In the genomic region with DNA sequence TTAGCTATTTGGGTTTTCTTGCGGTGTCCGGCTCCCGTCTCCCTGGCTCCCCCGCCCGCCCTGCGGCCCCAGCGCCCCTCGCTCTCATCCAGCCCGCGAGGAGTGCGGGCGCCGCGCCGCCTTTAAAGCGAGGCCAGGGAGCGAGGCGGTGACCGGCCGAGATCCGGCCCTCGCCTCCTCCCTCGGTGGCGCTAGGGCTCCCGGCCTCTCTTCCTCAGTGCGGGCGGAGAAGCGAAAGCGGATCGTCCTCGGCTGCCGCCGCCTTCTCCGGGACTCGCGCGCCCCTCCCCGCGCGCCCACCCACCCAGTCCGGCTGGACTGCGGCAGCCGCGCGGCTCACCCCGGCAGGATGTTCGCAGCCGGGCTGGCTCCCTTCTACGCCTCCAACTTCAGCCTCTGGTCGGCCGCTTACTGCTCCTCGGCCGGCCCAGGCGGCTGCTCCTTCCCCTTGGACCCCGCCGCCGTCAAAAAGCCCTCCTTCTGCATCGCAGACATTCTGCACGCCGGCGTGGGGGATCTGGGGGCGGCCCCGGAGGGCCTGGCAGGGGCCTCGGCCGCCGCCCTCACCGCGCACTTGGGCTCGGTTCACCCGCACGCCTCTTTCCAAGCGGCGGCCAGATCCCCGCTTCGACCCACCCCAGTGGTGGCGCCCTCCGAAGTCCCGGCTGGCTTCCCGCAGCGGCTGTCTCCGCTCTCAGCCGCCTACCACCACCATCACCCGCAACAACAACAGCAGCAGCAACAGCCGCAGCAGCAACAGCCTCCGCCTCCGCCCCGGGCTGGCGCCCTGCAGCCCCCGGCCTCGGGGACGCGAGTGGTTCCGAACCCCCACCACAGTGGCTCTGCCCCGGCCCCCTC, we compare ENCODE assay signal across 8 cellular contexts. TPM values are rescaled to one million over a fixed set of nuclear protein-coding genes. Genes with fewer than 3 reads are reported as not detected.
A peak's percentile ranks its signal among the peaks of the same experiment; 100 is the strongest.
DNase-seq lines count a peak whose midpoint lies in the region; ATAC-seq, FAIRE-seq and TF ChIP-seq lines count a peak whose summit lies in the region.

No MANE protein-coding gene starts in this region.

- CTCF ChIA-PET in H1 (lab: Charles Lee; ENCODE audit: partially characterized antibody), result interaction anchor here (0.7 to 2.5 kb wide), 6 partner anchors 15 to 407 kb away, joined by 3 to 10 read pairs (median 3); no protein-coding TSS in a partner anchor

- FAIRE-seq in H1 (lab: Jason Lieb, UNC), result no peak

- 2% methylated on average over 38 of the region's 94 CpGs; no CpG with 5 or more reads in 1 of the 2 experiments for WGBS in H1 (ENCODE audit: extremely low coverage in 1 of 2, insufficient coverage in 1 of 2, insufficient read length in 1 of 2, insufficient replicate concordance in 2 of 2, low coverage in 1 of 2, low lambda C conversion rate in 2 of 2, missing lambda C conversion rate in 1 of 2), 2 experiments
- 1% methylated on average over 69 to 94 of the region's 94 CpGs for WGBS in aorta, 2 donors

- no peak overlapping the region for H3K27ac ChIP-seq in RWPE2 (ENCODE audit: poor library complexity, severe bottlenecking)
- H3K27ac ChIP-seq in H1 (ENCODE audit: low read depth, low read length), result no peak overlapping the region
- peak overlapping the region in 1 of 2 donors; percentile 60 for H3K27ac ChIP-seq in aorta (ENCODE audit: low read depth in 1 of 2, low read length in 2 of 2)

- H3K4ac ChIP-seq in H1 (replicated peaks; ENCODE audit: insufficient read length, low read depth, low read length), result no peak overlapping the region

- DNase-seq in BE2C, result peak; percentile 74
- no peak for DNase-seq in RWPE2 (ENCODE audit: low spot score)
- DNase-seq in H1 (ENCODE audit: low read depth in 1 of 2, low spot score in 2 of 2), result peak in 1 of 2 experiments; percentile 71
- DNase-seq in midbrain (lab: John Stamatoyannopoulos, UW), result peak; percentile 56
- peak; percentile 78 to 87 for DNase-seq in aorta

- H3K9ac ChIP-seq in H1 (replicated peaks in 1 of 4; ENCODE audit: extremely low read depth in 1 of 4, low read depth in 3 of 4, low read length in 3 of 4), result no peak overlapping the region

- H3K79me1 ChIP-seq in H1 (ENCODE audit: low read depth, low read length), result no peaks in the 10 kb centered on the region

- TF ChIP-seq EP300 in H1 (IDR thresholded peaks at IDR 0.05; ENCODE audit: borderline replicate concordance in 1 of 2, low read depth in 2 of 2, low read length in 2 of 2), result no peak

- TF ChIP-seq CTCF in BE2C (IDR thresholded peaks at IDR 0.05; ENCODE audit: low read depth, low read length) (peak; percentile 23), RWPE2 (IDR thresholded peaks at IDR 0.05; ENCODE audit: poor library complexity, severe bottlenecking) (no peak), H1 (IDR thresholded peaks at IDR 0.05; ENCODE audit: control extremely low read depth in 1 of 3, insufficient read depth in 1 of 3, low read depth in 1 of 3, low read length in 3 of 3) (no peak)

- no peak overlapping the region for H3K18ac ChIP-seq in H1 (ENCODE audit: extremely low read depth, low read length)

- intact Hi-C loops in aorta (cut with DNase I), result loop anchor here (5.0 to 10.0 kb wide), 4 partner anchors 72 to 1575 kb away; no protein-coding TSS in a partner anchor

- no peak overlapping the region for H2AK5ac ChIP-seq in H1 (ENCODE audit: low read depth, low read length)

- peaks cover 14 to 27% of the 10 kb centered on the region in 2 experiments for H4K20me1 ChIP-seq in H1 (replicated peaks in 1 of 2; ENCODE audit: control insufficient read depth in 1 of 2, insufficient read depth in 2 of 2, low read length in 2 of 2)

- no peak overlapping the region for H2BK5ac ChIP-seq in H1 (ENCODE audit: low read depth, low read length)

- no peak overlapping the region for H2AFZ ChIP-seq in H1 (ENCODE audit: low read length)

- no peak overlapping the region for H3K56ac ChIP-seq in H1 (replicated peaks; ENCODE audit: insufficient read length, low read depth, low read length)

- peak; percentile 39 for ATAC-seq in GM18502 (IDR thresholded peaks at IDR 0.05; ENCODE audit: poor library complexity, unreplicated experiment)
- ATAC-seq in HG03039 (IDR thresholded peaks at IDR 0.05; ENCODE audit: unreplicated experiment), result peak; percentile 34
- peak; percentile 68 for ATAC-seq in RWPE2 (ENCODE audit: low read depth)
- ATAC-seq in aorta (ENCODE audit: low FRiP score), result peak; percentile 83
- no peak for ATAC-seq in HG03457 (IDR thresholded peaks at IDR 0.05; ENCODE audit: unreplicated experiment)

- H4K91ac ChIP-seq in H1 (replicated peaks; ENCODE audit: insufficient read length, low read length), result no peak overlapping the region

- H3K4me1 ChIP-seq in BE2C, result no peaks in the 10 kb centered on the region
- H3K4me1 ChIP-seq in RWPE2 (ENCODE audit: insufficient read depth, poor library complexity, severe bottlenecking), result no peaks in the 10 kb centered on the region
- H3K4me1 ChIP-seq in H1 (replicated peaks in 1 of 4; ENCODE audit: control insufficient read depth in 3 of 4, insufficient read depth in 4 of 4, low read length in 3 of 4), result peaks cover 15 to 34% (median 19%) of the 10 kb centered on the region in 4 experiments
- H3K4me1 ChIP-seq in aorta (ENCODE audit: control insufficient read depth in 1 of 2, insufficient read depth in 2 of 2, low read length in 2 of 2), result no peaks in the 10 kb centered on the region

- peak overlapping the region; percentile 85 for H3K4me3 ChIP-seq in BE2C (ENCODE audit: low read depth, low read length)
- peak overlapping the region; percentile 46 for H3K4me3 ChIP-seq in RWPE2 (ENCODE audit: severe bottlenecking)
- peak overlapping the region; percentile 24 to 65 (median 37); a peak in 7 of 8 replicates for H3K4me3 ChIP-seq in H1 (ENCODE audit: extremely low read depth in 1 of 4, insufficient read depth in 2 of 4, low read depth in 3 of 4, low read length in 4 of 4)
- peak overlapping the region; percentile 72 to 84 for H3K4me3 ChIP-seq in aorta (ENCODE audit: low read length in 2 of 2)

- no peak overlapping the region for H3K23ac ChIP-seq in H1 (ENCODE audit: insufficient read length)

- no peak overlapping the region for H2BK20ac ChIP-seq in H1 (ENCODE audit: low read length)

- no peak overlapping the region for H4K5ac ChIP-seq in H1 (ENCODE audit: insufficient read length, low read depth, low read length)

- TF ChIP-seq RAD21 in H1 (IDR thresholded peaks at IDR 0.05 in 1 of 2, conservative IDR thresholded peaks at IDR 0.05 in 1 of 2; ENCODE audit: low read depth in 2 of 2, low read length in 2 of 2), result no peak

- TF ChIP-seq POLR2A in H1 (IDR thresholded peaks at IDR 0.05; ENCODE audit: control extremely low read depth in 1 of 2, low read depth in 2 of 2, low read length in 2 of 2), result no peak

- no peaks in the 10 kb centered on the region for H3K9me3 ChIP-seq in BE2C
- H3K9me3 ChIP-seq in RWPE2 (ENCODE audit: severe bottlenecking), result no peaks in the 10 kb centered on the region
- no peaks in the 10 kb centered on the region for H3K9me3 ChIP-seq in H1 (ENCODE audit: insufficient read depth in 2 of 2, low read depth in 1 of 2, low read length in 1 of 2)
- no peaks in the 10 kb centered on the region for H3K9me3 ChIP-seq in aorta (ENCODE audit: control insufficient read depth, low read length)

- peaks cover 13% of the 10 kb centered on the region; the same call in 1 of the 2 replicates for H3K23me2 ChIP-seq in H1 (ENCODE audit: low read depth, low read length)

- peaks cover 14% of the 10 kb centered on the region for H3K36me3 ChIP-seq in BE2C
- no peaks in the 10 kb centered on the region for H3K36me3 ChIP-seq in RWPE2 (ENCODE audit: low read depth)
- H3K36me3 ChIP-seq in H1 (ENCODE audit: control insufficient read depth in 2 of 4, insufficient read depth in 4 of 4, low read length in 3 of 4), result no peaks in the 10 kb centered on the region; a peak in 1 of 8 replicates
- H3K36me3 ChIP-seq in aorta (ENCODE audit: control insufficient read depth in 1 of 2, insufficient read depth in 2 of 2, low read length in 1 of 2), result no peaks in the 10 kb centered on the region

- H3K4me2 ChIP-seq in H1 (ENCODE audit: insufficient read depth in 1 of 2, low read depth in 2 of 2, low read length in 2 of 2), result peak overlapping the region; percentile 76 to 95

- H3K14ac ChIP-seq in H1 (ENCODE audit: insufficient read length), result no peak overlapping the region

- POLR2A ChIA-PET in H1 (lab: Charles Lee; ENCODE audit: partially characterized antibody), result interaction anchor here (0.9 to 1.2 kb wide), 3 partner anchors 9 to 17 kb away, joined by 4 to 5 read pairs (median 4); no protein-coding TSS in a partner anchor

- no peak overlapping the region for H2BK120ac ChIP-seq in H1 (replicated peaks; ENCODE audit: low read depth, low read length)

- H2BK12ac ChIP-seq in H1 (ENCODE audit: low read depth, low read length), result no peak overlapping the region

- H3K79me2 ChIP-seq in H1 (ENCODE audit: control insufficient read depth in 1 of 2, insufficient read depth in 2 of 2, low read length in 2 of 2), result no peaks in the 10 kb centered on the region

- no peak overlapping the region for H2BK15ac ChIP-seq in H1 (ENCODE audit: low read length)

- H3K27me3 ChIP-seq in BE2C (no peaks in the 10 kb centered on the region), RWPE2 (ENCODE audit: insufficient read depth, poor library complexity, severe bottlenecking) (peaks cover 4% of the 10 kb centered on the region), H1 (replicated peaks in 1 of 4; ENCODE audit: control insufficient read depth in 3 of 4, extremely low read depth in 1 of 4, insufficient read depth in 3 of 4, low read length in 3 of 4) (peaks cover 84 to 100% (median 97%) of the 10 kb centered on the region in 4 experiments), aorta (ENCODE audit: control insufficient read depth in 1 of 2, insufficient read depth in 2 of 2, low read length in 1 of 2) (no peaks in the 10 kb centered on the region)

- H4K8ac ChIP-seq in H1 (ENCODE audit: extremely low read depth, insufficient read depth, low read length), result no peak overlapping the region

TF ChIP-seq in H1, 55 proteins besides CTCF, POLR2A, EP300 and RAD21 (continues in another document):
- TF ChIP-seq RNF2 (IDR thresholded peaks at IDR 0.05; ENCODE audit: borderline replicate concordance, low read depth, low read length, missing control alignments, poor library complexity, severe bottlenecking), result peak; percentile 82

RNA-seq across cellular contexts. Expression of a gene that starts 0.5 kb away (rescaled TPM):
- 4.4 TPM for polyA plus RNA-seq in BE2C (2012; ENCODE audit: insufficient read depth, insufficient read length, low read depth)
- 0.30 and 0.50 TPM in 2 replicates for total RNA-seq in H1 (2021; fragmentation: NEBNext Ultra II Directional; extraction: Animal tissue kit (Norgen Biotek cat#: 25700))
- polyA plus RNA-seq in H1 (2011; rRNA removed) (0.11 and 0.17 TPM in 2 replicates), aorta (1 to 10 TPM; 3.1 to 3.8 TPM)
- 0.47 TPM for polyA plus RNA-seq in H1 (2011; cell fraction: cytosol; rRNA removed)
- polyA plus RNA-seq in H1 (2011; cell fraction: nucleus; rRNA removed), result 0.56 TPM
- polyA plus RNA-seq in H1 (2012, experiment 1 of 2), result 0.27 to 0.69 TPM (median 0.42 TPM) in 3 of 4 replicates, not detected in the other
- polyA plus RNA-seq in H1 (2012, experiment 2 of 2), result 0.67 TPM
- 0.16 TPM for polyA plus RNA-seq in H1 (2013, experiment 1 of 2)
- 0.15 TPM for polyA plus RNA-seq in H1 (2013, experiment 2 of 2)
- polyA minus RNA-seq in H1 (2011; rRNA and poly(A)+ RNA removed), result 0.07 TPM in 1 of 2 replicates, not detected in the other
- polyA minus RNA-seq in H1 (2011; cell fraction: cytosol; rRNA and poly(A)+ RNA removed), result not detected
- 0.30 TPM for polyA minus RNA-seq in H1 (2011; cell fraction: nucleus; rRNA and poly(A)+ RNA removed)
- total RNA-seq in aorta, result 10 to 100 TPM; 13.1 to 21.6 TPM
